1 cellular context compared by ENCODE assay signal in genomic region chr15:83320404-83320803, GRCh38.
TF ChIP-seq lines count a peak whose summit lies in the region.

No MANE protein-coding gene starts in this region.

TF ChIP-seq in IMR-90, 13 proteins besides CTCF, POLR2A, EP300 and RAD21:
- TF ChIP-seq NFE2L2 (IDR thresholded peaks at IDR 0.05; ENCODE audit: low read depth, low read length) (no peak), CEBPB (IDR thresholded peaks at IDR 0.05; ENCODE audit: low read depth, low read length) (peak; percentile 38; the same call in 1 of the 2 replicates)
